Comparison of ENCODE assay signal across 17 cellular contexts in the genomic region with DNA sequence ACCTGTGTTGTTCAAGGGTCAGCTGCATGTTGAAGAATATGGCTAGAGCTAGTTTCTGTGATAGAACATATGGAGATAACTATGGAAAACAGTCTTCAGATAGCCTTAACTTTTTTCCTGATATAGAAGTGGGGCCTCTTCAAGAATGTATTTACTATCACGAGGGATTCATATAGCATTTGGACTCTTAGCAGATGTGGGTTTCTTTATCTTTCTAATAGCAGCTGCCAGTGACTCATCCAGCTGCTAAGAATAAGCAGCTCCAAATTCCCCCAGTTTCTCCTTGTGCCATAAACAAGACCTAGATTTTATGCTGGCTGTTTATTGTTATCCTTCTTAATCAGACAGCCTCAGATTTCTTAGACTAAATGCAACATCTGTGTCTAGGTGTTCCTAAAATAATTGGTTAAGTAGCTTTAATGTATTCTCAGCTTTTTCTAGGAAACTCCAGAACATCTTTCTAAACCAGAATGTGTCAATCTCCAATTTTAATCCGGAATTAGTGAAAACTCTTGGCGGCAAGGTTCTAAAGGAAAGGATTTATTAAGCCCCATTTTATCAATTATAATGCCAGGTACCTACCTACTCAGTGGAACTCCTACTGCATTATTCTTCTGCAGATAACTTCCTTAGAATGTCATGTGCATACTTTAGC.
DNase-seq lines count a peak whose midpoint lies in the region; FAIRE-seq and TF ChIP-seq lines count a peak whose summit lies in the region.
"Had no signal": no experiment of that assay in that cellular context is flagged by ENCODE, and none has a peak within 500 bp of the region (broad histone marks: within the 10 kb centered on the region; RNA-seq: fewer than 3 reads in every experiment).

No MANE protein-coding gene starts in this region.

- no peaks in the 10 kb centered on the region for H3K27me3 ChIP-seq in MG63
- H3K27me3 ChIP-seq: neutrophil had no signal

- no peak for TF ChIP-seq CTCF in chondrocyte (IDR thresholded peaks at IDR 0.05)
- no peak for TF ChIP-seq CTCF in RWPE1 (conservative IDR thresholded peaks at IDR 0.05; ENCODE audit: low read depth)

- H3K27me3 Mint-ChIP-seq in chondrocyte (ENCODE audit: low read depth): no peaks in the 10 kb centered on the region
- H3K27me3 Mint-ChIP-seq: activated CD4-positive, alpha-beta T cell treated with anti-CD3 and anti-CD28 coated beads, Interleukin-2, amount 10 ng/mL, durations not matched to agents 7 days and 5 days; stimulated activated naive CD8-positive, alpha-beta T cell treated with anti-CD3 and anti-CD28 coated beads, Interleukin-15, amount 100 ng/mL, for 72 hours had no signal

- peak overlapping the region; percentile 1 for H3K27ac Mint-ChIP-seq in chondrocyte (ENCODE audit: unreplicated experiment)
- H3K27ac Mint-ChIP-seq: activated CD4-positive, alpha-beta T cell treated with anti-CD3 and anti-CD28 coated beads, Interleukin-2, amount 10 ng/mL, durations not matched to agents 7 days and 5 days; endodermal cell; stimulated activated naive CD8-positive, alpha-beta T cell treated with anti-CD3 and anti-CD28 coated beads, Interleukin-15, amount 100 ng/mL, for 72 hours had no signal

- DNase-seq in ELR (ENCODE audit: low read depth) (peak; percentile 31), MG63 (peak; percentile 17), chondrocyte (ENCODE audit: low spot score) (no peak), non-pigmented ciliary epithelial cell (ENCODE audit: low read depth) (peak; percentile 54), islet precursor cell (no peak), RWPE1 (ENCODE audit: low spot score) (no peak), HTR-8/SVneo (ENCODE audit: insufficient read length, low spot score) (no peak), cortex of kidney (lab: John Stamatoyannopoulos, UW) (no peak)
- DNase-seq: activated CD4-positive, alpha-beta T cell treated with anti-CD3 and anti-CD28 coated beads, Interleukin-2, amount 10 ng/mL, durations not matched to agents 7 days and 5 days; activated naive CD4-positive, alpha-beta T cell; endodermal cell; kidney; NCI-H526; stimulated activated CD4-positive, alpha-beta T cell treated with anti-CD3 and anti-CD28 coated beads, Interleukin-1b, Interleukin-23, amount 100 ng/mL, for 48 hours; stimulated activated naive CD8-positive, alpha-beta T cell treated with anti-CD3 and anti-CD28 coated beads, Interleukin-15, amount 100 ng/mL, for 72 hours had no signal

- no peak for FAIRE-seq in HTR-8/SVneo (lab: Jason Lieb, UNC)
- FAIRE-seq: kidney had no signal

- peaks cover 22% of the 10 kb centered on the region for H3K4me1 Mint-ChIP-seq in chondrocyte (ENCODE audit: low read depth)

- no peak overlapping the region for H3K4me3 ChIP-seq in MG63
- H3K4me3 ChIP-seq: SK-N-MC had no signal

- H3K36me3 ChIP-seq in MG63: peaks cover 3% of the 10 kb centered on the region; the same call in 1 of the 2 replicates
- H3K36me3 ChIP-seq: neutrophil had no signal

- H3K4me3 Mint-ChIP-seq in chondrocyte (ENCODE audit: unreplicated experiment): no peak overlapping the region
- H3K4me3 Mint-ChIP-seq: activated CD4-positive, alpha-beta T cell treated with anti-CD3 and anti-CD28 coated beads, Interleukin-2, amount 10 ng/mL, durations not matched to agents 7 days and 5 days; endodermal cell; stimulated activated naive CD8-positive, alpha-beta T cell treated with anti-CD3 and anti-CD28 coated beads, Interleukin-15, amount 100 ng/mL, for 72 hours had no signal

- POLR2A ChIA-PET in RWPE1 (lab: Yijun Ruan, JAX; ENCODE audit: low non-redundant PET): no interaction called here

- no peaks in the 10 kb centered on the region for H3K9me3 ChIP-seq in MG63
- H3K9me3 ChIP-seq: neutrophil had no signal

- CTCF ChIA-PET in RWPE1 (lab: Yijun Ruan, JAX): no interaction called here

- H3K9me3 Mint-ChIP-seq in chondrocyte (ENCODE audit: low read depth): peaks cover 4% of the 10 kb centered on the region
- H3K9me3 Mint-ChIP-seq: activated CD4-positive, alpha-beta T cell treated with anti-CD3 and anti-CD28 coated beads, Interleukin-2, amount 10 ng/mL, durations not matched to agents 7 days and 5 days; endodermal cell; stimulated activated naive CD8-positive, alpha-beta T cell treated with anti-CD3 and anti-CD28 coated beads, Interleukin-15, amount 100 ng/mL, for 72 hours had no signal

- no peak overlapping the region for H3K27ac ChIP-seq in RWPE1
- H3K27ac ChIP-seq: neutrophil, SK-N-MC had no signal

- peaks cover 12% of the 10 kb centered on the region for H3K36me3 Mint-ChIP-seq in chondrocyte (ENCODE audit: low read depth)

Comparison
In these comparisons a context has a peak if more than half of its experiments do, and no peak if none do; other contexts are left out.
1. DNase-seq: peak in ELR (single experiment), MG63 (single experiment) and non-pigmented ciliary epithelial cell (single experiment); none in chondrocyte (single experiment), islet precursor cell (single experiment), RWPE1 (single experiment), HTR-8/SVneo (single experiment) and cortex of kidney (single experiment).